Comparison of ENCODE assay signal across 4 cellular contexts in the genomic region with DNA sequence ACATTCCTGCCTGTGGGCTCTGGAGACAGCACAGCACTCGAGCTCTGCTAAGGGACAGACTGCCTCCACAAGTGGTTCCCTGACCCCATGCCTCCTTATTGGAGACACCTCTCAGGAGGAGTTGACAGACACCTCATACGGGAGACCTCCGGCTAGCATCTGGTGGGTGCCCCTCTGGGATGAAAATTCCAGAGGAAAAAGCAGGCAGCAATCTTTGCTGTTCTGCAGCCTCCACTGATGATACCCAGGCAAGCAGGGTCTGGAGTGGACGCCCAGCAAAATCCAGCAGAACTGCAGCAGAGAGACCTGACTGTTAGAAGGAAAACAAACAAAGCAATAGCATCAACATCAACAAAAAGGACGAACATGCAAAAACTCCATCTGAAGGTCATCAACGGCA.
"Had no signal": no experiment of that assay in that cellular context is flagged by ENCODE, and none has a peak within 500 bp of the region (broad histone marks: within the 10 kb centered on the region; RNA-seq: fewer than 3 reads in every experiment).

No MANE protein-coding gene starts in this region.

- H3K4me3 Mint-ChIP-seq: GM23338, H9 had no signal

- H3K4me1 Mint-ChIP-seq: GM23338 had no signal

- H3K27ac Mint-ChIP-seq: GM23338, H9 had no signal

- H3K4me2 ChIP-seq: GM23338 had no signal

- DNase-seq: H9, HCEC 1CT had no signal

- ATAC-seq: GM23338, K562 had no signal

- H3K4me3 ChIP-seq: GM23338, K562 had no signal
